ENCODE assay signal across 1 cellular context in genomic region chr14:49594347-49595089, GRCh38.
TF ChIP-seq lines count a peak whose summit lies in the region.

No MANE protein-coding gene starts in this region.

TF ChIP-seq in endothelial cell of umbilical vein, 7 proteins besides CTCF, POLR2A, EP300 and RAD21:
- TF ChIP-seq MYC (IDR thresholded peaks at IDR 0.05; ENCODE audit: low read depth, low read length) (no peak), GATA2 (IDR thresholded peaks at IDR 0.05; ENCODE audit: insufficient read depth, insufficient read length, low read depth, low read length) (no peak), POLR2AphosphoS5 (IDR thresholded peaks at IDR 0.05; ENCODE audit: insufficient read depth, low read depth, low read length) (no peak), FOS (IDR thresholded peaks at IDR 0.05; ENCODE audit: borderline replicate concordance, insufficient read depth, low read length) (no peak)
TF ChIP-seq in endothelial cell of umbilical vein: peak in this region for 0.
